Comparison of ENCODE assay signal across 16 cellular contexts in the genomic region with DNA sequence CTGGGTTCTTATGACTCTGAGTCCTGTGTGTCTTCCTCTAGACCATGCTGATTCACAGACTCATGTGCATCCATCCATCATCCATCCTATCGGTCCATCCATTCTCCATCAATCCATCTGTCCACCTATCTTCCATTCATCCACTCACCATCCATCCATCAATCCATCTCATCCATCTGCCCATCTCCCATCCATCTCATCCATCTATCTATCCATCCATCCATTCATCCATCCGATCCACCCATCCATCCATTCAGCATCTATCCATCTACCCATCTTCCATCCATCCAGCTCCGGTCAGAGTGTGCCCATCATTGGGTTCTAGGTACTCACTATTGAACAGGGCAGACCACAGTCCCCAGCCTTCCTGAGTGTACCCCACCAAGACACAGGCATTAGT.
"Had no signal": no experiment of that assay in that cellular context is flagged by ENCODE, and none has a peak within 500 bp of the region (broad histone marks: within the 10 kb centered on the region; RNA-seq: fewer than 3 reads in every experiment).

No MANE protein-coding gene starts in this region.

- DNase-seq: activated B cell treated with CpG ODN at 0.5 μM for 24 hours; activated CD4-positive, alpha-beta T cell treated with anti-CD3 and anti-CD28 coated beads, Interleukin-2, amount 10 ng/mL, durations not matched to agents 7 days and 5 days; activated CD8-positive, alpha-beta memory T cell treated with anti-CD3 and anti-CD28 coated beads for 24 hours; activated effector memory CD4-positive, alpha-beta T cell treated with Interleukin-2 at 50 U/mL for 16 hours; adrenal gland; esophagus squamous epithelium; foreskin keratinocyte; mesendoderm; SK-N-SH; small intestine; T-helper 1 cell had no signal

- H3K27me3 Mint-ChIP-seq: activated B cell treated with CpG ODN at 0.5 μM for 24 hours; activated CD4-positive, alpha-beta T cell treated with anti-CD3 and anti-CD28 coated beads, Interleukin-2, amount 10 ng/mL, durations not matched to agents 7 days and 5 days; dendritic cell treated with granulocyte-macrophage colony-stimulating factor and Interleukin-4, amounts not matched to agents 40 ng/mL and 50 ng/mL, for 4 days had no signal

- H3K4me2 ChIP-seq: SK-N-SH had no signal

- H3K27ac Mint-ChIP-seq: activated B cell treated with CpG ODN at 0.5 μM for 24 hours; activated CD4-positive, alpha-beta T cell treated with anti-CD3 and anti-CD28 coated beads, Interleukin-2, amount 10 ng/mL, durations not matched to agents 7 days and 5 days; dendritic cell treated with granulocyte-macrophage colony-stimulating factor and Interleukin-4, amounts not matched to agents 40 ng/mL and 50 ng/mL, for 4 days had no signal

- H3K4me3 ChIP-seq: adrenal gland, esophagus squamous epithelium, suprapubic skin, upper lobe of right lung had no signal

- H3K4me1 ChIP-seq: adrenal gland, foreskin keratinocyte, upper lobe of right lung had no signal

- H3K4me1 Mint-ChIP-seq: activated B cell treated with CpG ODN at 0.5 μM for 24 hours; activated CD4-positive, alpha-beta T cell treated with anti-CD3 and anti-CD28 coated beads, Interleukin-2, amount 10 ng/mL, durations not matched to agents 7 days and 5 days had no signal

- H3K9me3 ChIP-seq: adrenal gland, esophagus squamous epithelium, SK-N-SH, suprapubic skin, upper lobe of right lung had no signal

- H3K27ac ChIP-seq: adrenal gland, esophagus squamous epithelium, foreskin keratinocyte, suprapubic skin, upper lobe of right lung had no signal

- H3K4me3 Mint-ChIP-seq: activated B cell treated with CpG ODN at 0.5 μM for 24 hours; activated CD4-positive, alpha-beta T cell treated with anti-CD3 and anti-CD28 coated beads, Interleukin-2, amount 10 ng/mL, durations not matched to agents 7 days and 5 days; dendritic cell treated with granulocyte-macrophage colony-stimulating factor and Interleukin-4, amounts not matched to agents 40 ng/mL and 50 ng/mL, for 4 days had no signal

- H3K27me3 ChIP-seq: adrenal gland, esophagus squamous epithelium, foreskin keratinocyte, suprapubic skin, upper lobe of right lung had no signal

- H3K36me3 ChIP-seq: adrenal gland had no signal

- H3K9ac ChIP-seq: SK-N-SH had no signal

- H3K9me3 Mint-ChIP-seq: activated B cell treated with CpG ODN at 0.5 μM for 24 hours; activated CD4-positive, alpha-beta T cell treated with anti-CD3 and anti-CD28 coated beads, Interleukin-2, amount 10 ng/mL, durations not matched to agents 7 days and 5 days; dendritic cell treated with granulocyte-macrophage colony-stimulating factor and Interleukin-4, amounts not matched to agents 40 ng/mL and 50 ng/mL, for 4 days had no signal

- ATAC-seq: foreskin keratinocyte, left lobe of liver, Right ventricle myocardium inferior, upper lobe of right lung had no signal
